In the genomic region with DNA sequence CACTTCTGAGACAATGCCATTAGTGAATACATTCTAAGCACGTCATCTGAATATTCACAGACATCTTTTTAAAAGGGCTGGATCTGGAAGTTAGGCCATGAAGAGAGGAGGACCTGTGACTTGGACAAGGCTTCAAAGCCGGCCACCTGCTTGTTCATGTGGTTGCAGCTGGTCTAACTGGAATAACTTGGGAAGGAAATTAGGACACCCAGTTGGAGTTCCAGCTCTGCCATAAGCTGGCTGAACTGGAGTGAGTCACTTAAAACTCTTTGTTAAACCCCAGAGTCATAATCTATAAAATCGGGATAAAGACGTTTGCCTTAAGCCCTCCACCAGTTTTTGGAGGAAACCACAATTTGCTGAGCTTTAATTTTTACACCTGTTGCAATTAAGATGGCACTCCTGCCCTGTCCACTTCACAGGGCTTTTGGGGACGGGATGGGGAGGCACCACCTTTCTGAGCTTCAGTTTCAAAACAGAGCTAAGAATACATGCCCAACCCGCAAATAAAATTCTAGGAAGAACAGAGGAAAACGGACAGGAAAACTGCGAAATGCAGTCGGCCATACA, we compare ENCODE assay signal across 1 cellular context.
A peak's percentile ranks its signal among the peaks of the same experiment; 100 is the strongest.
TF ChIP-seq lines count a peak whose summit lies in the region.

No MANE protein-coding gene starts in this region.

TF ChIP-seq in K562, 482 proteins besides CTCF, POLR2A, EP300 and RAD21 (continued from another document):
- TF ChIP-seq MAX (CRISPR knock-in tag; IDR thresholded peaks at IDR 0.05): no peak
- peak; percentile 61 for TF ChIP-seq C11orf30 (IDR thresholded peaks at IDR 0.05; ENCODE audit: low read depth)
- 0 out of 2 replicates have a peak, but pooled peaks have one; percentile 32 for TF ChIP-seq CC2D1A (IDR thresholded peaks at IDR 0.05)
- no peak for TF ChIP-seq HOXB6 (CRISPR knock-in tag; IDR thresholded peaks at IDR 0.05; ENCODE audit: borderline replicate concordance)
- TF ChIP-seq, protein P1, sequence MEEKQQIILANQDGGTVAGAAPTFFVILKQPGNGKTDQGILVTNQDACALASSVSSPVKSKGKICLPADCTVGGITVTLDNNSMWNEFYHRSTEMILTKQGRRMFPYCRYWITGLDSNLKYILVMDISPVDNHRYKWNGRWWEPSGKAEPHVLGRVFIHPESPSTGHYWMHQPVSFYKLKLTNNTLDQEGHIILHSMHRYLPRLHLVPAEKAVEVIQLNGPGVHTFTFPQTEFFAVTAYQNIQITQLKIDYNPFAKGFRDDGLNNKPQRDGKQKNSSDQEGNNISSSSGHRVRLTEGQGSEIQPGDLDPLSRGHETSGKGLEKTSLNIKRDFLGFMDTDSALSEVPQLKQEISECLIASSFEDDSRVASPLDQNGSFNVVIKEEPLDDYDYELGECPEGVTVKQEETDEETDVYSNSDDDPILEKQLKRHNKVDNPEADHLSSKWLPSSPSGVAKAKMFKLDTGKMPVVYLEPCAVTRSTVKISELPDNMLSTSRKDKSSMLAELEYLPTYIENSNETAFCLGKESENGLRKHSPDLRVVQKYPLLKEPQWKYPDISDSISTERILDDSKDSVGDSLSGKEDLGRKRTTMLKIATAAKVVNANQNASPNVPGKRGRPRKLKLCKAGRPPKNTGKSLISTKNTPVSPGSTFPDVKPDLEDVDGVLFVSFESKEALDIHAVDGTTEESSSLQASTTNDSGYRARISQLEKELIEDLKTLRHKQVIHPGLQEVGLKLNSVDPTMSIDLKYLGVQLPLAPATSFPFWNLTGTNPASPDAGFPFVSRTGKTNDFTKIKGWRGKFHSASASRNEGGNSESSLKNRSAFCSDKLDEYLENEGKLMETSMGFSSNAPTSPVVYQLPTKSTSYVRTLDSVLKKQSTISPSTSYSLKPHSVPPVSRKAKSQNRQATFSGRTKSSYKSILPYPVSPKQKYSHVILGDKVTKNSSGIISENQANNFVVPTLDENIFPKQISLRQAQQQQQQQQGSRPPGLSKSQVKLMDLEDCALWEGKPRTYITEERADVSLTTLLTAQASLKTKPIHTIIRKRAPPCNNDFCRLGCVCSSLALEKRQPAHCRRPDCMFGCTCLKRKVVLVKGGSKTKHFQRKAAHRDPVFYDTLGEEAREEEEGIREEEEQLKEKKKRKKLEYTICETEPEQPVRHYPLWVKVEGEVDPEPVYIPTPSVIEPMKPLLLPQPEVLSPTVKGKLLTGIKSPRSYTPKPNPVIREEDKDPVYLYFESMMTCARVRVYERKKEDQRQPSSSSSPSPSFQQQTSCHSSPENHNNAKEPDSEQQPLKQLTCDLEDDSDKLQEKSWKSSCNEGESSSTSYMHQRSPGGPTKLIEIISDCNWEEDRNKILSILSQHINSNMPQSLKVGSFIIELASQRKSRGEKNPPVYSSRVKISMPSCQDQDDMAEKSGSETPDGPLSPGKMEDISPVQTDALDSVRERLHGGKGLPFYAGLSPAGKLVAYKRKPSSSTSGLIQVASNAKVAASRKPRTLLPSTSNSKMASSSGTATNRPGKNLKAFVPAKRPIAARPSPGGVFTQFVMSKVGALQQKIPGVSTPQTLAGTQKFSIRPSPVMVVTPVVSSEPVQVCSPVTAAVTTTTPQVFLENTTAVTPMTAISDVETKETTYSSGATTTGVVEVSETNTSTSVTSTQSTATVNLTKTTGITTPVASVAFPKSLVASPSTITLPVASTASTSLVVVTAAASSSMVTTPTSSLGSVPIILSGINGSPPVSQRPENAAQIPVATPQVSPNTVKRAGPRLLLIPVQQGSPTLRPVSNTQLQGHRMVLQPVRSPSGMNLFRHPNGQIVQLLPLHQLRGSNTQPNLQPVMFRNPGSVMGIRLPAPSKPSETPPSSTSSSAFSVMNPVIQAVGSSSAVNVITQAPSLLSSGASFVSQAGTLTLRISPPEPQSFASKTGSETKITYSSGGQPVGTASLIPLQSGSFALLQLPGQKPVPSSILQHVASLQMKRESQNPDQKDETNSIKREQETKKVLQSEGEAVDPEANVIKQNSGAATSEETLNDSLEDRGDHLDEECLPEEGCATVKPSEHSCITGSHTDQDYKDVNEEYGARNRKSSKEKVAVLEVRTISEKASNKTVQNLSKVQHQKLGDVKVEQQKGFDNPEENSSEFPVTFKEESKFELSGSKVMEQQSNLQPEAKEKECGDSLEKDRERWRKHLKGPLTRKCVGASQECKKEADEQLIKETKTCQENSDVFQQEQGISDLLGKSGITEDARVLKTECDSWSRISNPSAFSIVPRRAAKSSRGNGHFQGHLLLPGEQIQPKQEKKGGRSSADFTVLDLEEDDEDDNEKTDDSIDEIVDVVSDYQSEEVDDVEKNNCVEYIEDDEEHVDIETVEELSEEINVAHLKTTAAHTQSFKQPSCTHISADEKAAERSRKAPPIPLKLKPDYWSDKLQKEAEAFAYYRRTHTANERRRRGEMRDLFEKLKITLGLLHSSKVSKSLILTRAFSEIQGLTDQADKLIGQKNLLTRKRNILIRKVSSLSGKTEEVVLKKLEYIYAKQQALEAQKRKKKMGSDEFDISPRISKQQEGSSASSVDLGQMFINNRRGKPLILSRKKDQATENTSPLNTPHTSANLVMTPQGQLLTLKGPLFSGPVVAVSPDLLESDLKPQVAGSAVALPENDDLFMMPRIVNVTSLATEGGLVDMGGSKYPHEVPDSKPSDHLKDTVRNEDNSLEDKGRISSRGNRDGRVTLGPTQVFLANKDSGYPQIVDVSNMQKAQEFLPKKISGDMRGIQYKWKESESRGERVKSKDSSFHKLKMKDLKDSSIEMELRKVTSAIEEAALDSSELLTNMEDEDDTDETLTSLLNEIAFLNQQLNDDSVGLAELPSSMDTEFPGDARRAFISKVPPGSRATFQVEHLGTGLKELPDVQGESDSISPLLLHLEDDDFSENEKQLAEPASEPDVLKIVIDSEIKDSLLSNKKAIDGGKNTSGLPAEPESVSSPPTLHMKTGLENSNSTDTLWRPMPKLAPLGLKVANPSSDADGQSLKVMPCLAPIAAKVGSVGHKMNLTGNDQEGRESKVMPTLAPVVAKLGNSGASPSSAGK (IDR thresholded peaks at IDR 0.05): peak; percentile 62
- TF ChIP-seq DEAF1 (CRISPR knock-in tag; IDR thresholded peaks at IDR 0.05): no peak
- no peak for TF ChIP-seq CHCHD3 (CRISPR knock-in tag; IDR thresholded peaks at IDR 0.05)
- no peak for TF ChIP-seq ZBTB17 (CRISPR knock-in tag; IDR thresholded peaks at IDR 0.05)
- TF ChIP-seq PREB (CRISPR knock-in tag; IDR thresholded peaks at IDR 0.05): no peak
- TF ChIP-seq FIP1L1 (IDR thresholded peaks at IDR 0.05; ENCODE audit: low read depth, low read length, poor library complexity, severe bottlenecking): no peak
- no peak for TF ChIP-seq CEBPB (tag; IDR thresholded peaks at IDR 0.05)
- no peak for TF ChIP-seq ZNF12 (CRISPR knock-in tag; IDR thresholded peaks at IDR 0.05)
TF ChIP-seq in K562: peak in this region for 8.
